ENCODE assay signal across 20 cellular contexts in the genomic region with DNA sequence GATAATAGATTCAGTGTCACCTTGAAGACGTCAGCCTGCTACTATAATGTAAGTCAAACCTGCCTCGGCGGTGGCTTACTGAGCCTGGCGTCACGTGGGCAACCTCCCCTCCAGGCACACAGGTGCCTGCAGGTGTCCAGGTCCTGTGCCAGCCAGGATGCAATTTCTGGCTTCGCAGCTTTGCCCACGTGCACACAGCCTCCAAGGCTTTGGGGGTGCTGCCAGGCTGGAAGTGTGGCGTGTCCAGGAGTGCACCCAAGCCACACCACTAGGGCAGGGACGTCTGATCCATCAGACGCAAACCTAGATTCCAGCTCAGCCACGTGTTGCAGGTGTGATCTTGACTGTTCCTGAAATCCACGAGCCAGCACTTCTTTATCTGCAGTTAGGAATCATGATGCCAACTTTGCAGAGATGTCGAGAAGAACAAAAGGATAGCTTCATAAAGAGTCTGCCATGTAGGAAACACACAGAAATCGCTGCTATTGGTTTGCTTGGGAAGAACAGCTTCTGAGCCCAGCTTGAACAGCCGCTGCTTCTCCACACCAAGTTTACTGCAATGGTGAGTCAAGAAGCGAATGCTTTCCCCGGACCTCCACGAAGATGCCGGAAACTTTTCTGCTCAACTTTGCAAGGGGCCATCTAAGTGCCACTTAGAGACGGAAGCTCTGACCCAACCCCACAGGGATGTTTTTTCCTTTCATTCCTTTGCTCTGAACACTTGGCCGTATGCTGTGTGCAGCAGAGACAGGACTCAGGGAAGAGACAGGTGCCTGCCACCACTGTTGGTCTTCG.
"Had no signal": no experiment of that assay in that cellular context is flagged by ENCODE, and none has a peak within 500 bp of the region (broad histone marks: within the 10 kb centered on the region; RNA-seq: fewer than 3 reads in every experiment).

No MANE protein-coding gene starts in this region.

- H3K27me3 ChIP-seq: SJSA1 had no signal

- H3K27ac ChIP-seq: SJSA1, SK-N-MC had no signal

- DNase-seq: Karpas-422, KG1, MM.1S, NCI-H1092 treated with DMSO at 0.1 percent for 48 hours, NCI-H1436, NCI-H187, NCI-H2029, NCI-H2081 treated with DMSO at 0.1 percent for 48 hours, NCI-H2171, NCI-H226, NCI-H446, NCI-H510A, NCI-H524 treated with DMSO at 0.1 percent for 48 hours, NCI-H69, NCI-H774, Right ventricle myocardium superior, RPMI8226, SIG-M5 had no signal

- H3K4me1 ChIP-seq: SJSA1 had no signal

- H3K36me3 ChIP-seq: SJSA1 had no signal

- H3K4me3 ChIP-seq: SJSA1, SK-N-MC had no signal
